ENCODE assay signal across 15 cellular contexts in genomic region chr7:22842383-22842903, GRCh38. TPM values are rescaled to one million over a fixed set of nuclear protein-coding genes. Genes with fewer than 3 reads are reported as not detected.
A peak's percentile ranks its signal among the peaks of the same experiment; 100 is the strongest.
DNase-seq lines count a peak whose midpoint lies in the region; FAIRE-seq and TF ChIP-seq lines count a peak whose summit lies in the region.
"Had no signal": no experiment of that assay in that cellular context is flagged by ENCODE, and none has a peak within 500 bp of the region (broad histone marks: within the 10 kb centered on the region; RNA-seq: fewer than 3 reads in every experiment).

No MANE protein-coding gene starts in this region.

- intact Hi-C loops in CD14-positive monocyte (cut with micrococcal nuclease): no loop called here

- peak overlapping the region in 2 of 5 experiments; percentile 21 to 31 for H3K4me3 Mint-ChIP-seq in brain
- H3K4me3 Mint-ChIP-seq in CD14-positive monocyte: no peak overlapping the region
- H3K4me3 Mint-ChIP-seq: activated CD4-positive, alpha-beta T cell treated with anti-CD3 and anti-CD28 coated beads, Interleukin-2, amount 10 ng/mL, durations not matched to agents 24 days and 14 days; activated naive CD4-positive, alpha-beta T cell treated with anti-CD3 and anti-CD28 coated beads for 36 hours; mesothelial cell of epicardium; T-cell had no signal

- H3K27me3 Mint-ChIP-seq in brain (peaks cover 4% of the 10 kb centered on the region), CD14-positive monocyte (ENCODE audit: low read depth in 3 of 3) (peaks cover 4 to 10% (median 7%) of the 10 kb centered on the region in 3 donors)

- H3K9ac ChIP-seq in HUES6 (ENCODE audit: low read length): peak overlapping the region; percentile 17

- H3K36me3 Mint-ChIP-seq in brain (no peaks in the 10 kb centered on the region), CD14-positive monocyte (no peaks in the 10 kb centered on the region)
- H3K36me3 Mint-ChIP-seq: mesothelial cell of epicardium, T-cell had no signal

- no peaks in the 10 kb centered on the region for H3K27me3 ChIP-seq in HUES6 (ENCODE audit: control insufficient read depth, insufficient read depth, low read length)
- H3K27me3 ChIP-seq in layer of hippocampus (ENCODE audit: control insufficient read depth, insufficient read depth, low read length): no peaks in the 10 kb centered on the region
- H3K27me3 ChIP-seq in small intestine (ENCODE audit: control insufficient read depth in 2 of 2, insufficient read depth in 2 of 2, low read length in 2 of 2): no peaks in the 10 kb centered on the region

- DNase-seq in small intestine (peak; percentile 42), CD14-positive monocyte (ENCODE audit: low spot score) (no peak), SKM-1 treated with dmso at 0.1 percent for 144 hours (lab: John Stamatoyannopoulos, UW; ENCODE audit: unreplicated experiment) (no peak), NCI-H524 treated with DMSO at 0.1 percent for 48 hours (lab: John Stamatoyannopoulos, UW) (no peak), NCI-H82 treated with DMSO at 0.1 percent for 48 hours (lab: John Stamatoyannopoulos, UW; ENCODE audit: unreplicated experiment) (no peak)
- DNase-seq: activated CD4-positive, alpha-beta T cell treated with anti-CD3 and anti-CD28 coated beads, Interleukin-2, amount 10 ng/mL, durations not matched to agents 24 days and 14 days; activated naive CD4-positive, alpha-beta T cell treated with anti-CD3 and anti-CD28 coated beads for 36 hours; cortex of kidney; NCI-H526 treated with DMSO at 0.1 percent for 48 hours; T-cell had no signal

- no peak overlapping the region for H3K4me3 ChIP-seq in HUES6 (ENCODE audit: low read depth, low read length)
- H3K4me3 ChIP-seq in small intestine (ENCODE audit: low read depth in 1 of 2, low read length in 2 of 2): no peak overlapping the region
- H3K4me3 ChIP-seq: GM12878 had no signal

- no peak for TF ChIP-seq CTCF in brain (conservative IDR thresholded peaks at IDR 0.05)
- TF ChIP-seq CTCF in CD14-positive monocyte (IDR thresholded peaks at IDR 0.05): no peak

- H3K36me3 ChIP-seq in HUES6 (ENCODE audit: control insufficient read depth, insufficient read depth, low read length) (no peaks in the 10 kb centered on the region), small intestine (ENCODE audit: control insufficient read depth in 2 of 2, insufficient read depth in 2 of 2, low read length in 2 of 2) (no peaks in the 10 kb centered on the region)

- H3K9me3 Mint-ChIP-seq in brain (peaks cover 0 to 11% (median 8%) of the 10 kb centered on the region in 5 experiments), CD14-positive monocyte (peaks cover 0 to 2% (median 0%) of the 10 kb centered on the region in 7 donors)
- H3K9me3 Mint-ChIP-seq: activated CD4-positive, alpha-beta T cell treated with anti-CD3 and anti-CD28 coated beads, Interleukin-2, amount 10 ng/mL, durations not matched to agents 24 days and 14 days; activated naive CD4-positive, alpha-beta T cell treated with anti-CD3 and anti-CD28 coated beads for 36 hours; mesothelial cell of epicardium; T-cell had no signal

- H3K27ac ChIP-seq in HUES6 (ENCODE audit: low read depth, low read length) (peak overlapping the region; percentile 59), layer of hippocampus (ENCODE audit: low read depth, low read length) (peak overlapping the region; percentile 88), small intestine (ENCODE audit: low read depth in 1 of 2, low read length in 1 of 2) (peak overlapping the region in 1 of 2 donors; percentile 52)

- H3K9me3 ChIP-seq in HUES6 (ENCODE audit: control insufficient read depth, insufficient read depth, low read depth, low read length) (peaks cover 5% of the 10 kb centered on the region), small intestine (ENCODE audit: control insufficient read depth, low read depth) (no peaks in the 10 kb centered on the region)

- H3K4me1 ChIP-seq in HUES6 (ENCODE audit: control insufficient read depth, insufficient read depth, low read length) (peaks cover 14% of the 10 kb centered on the region), small intestine (ENCODE audit: control insufficient read depth in 2 of 2, insufficient read depth in 1 of 2, low read depth in 1 of 2, low read length in 1 of 2) (no peaks in the 10 kb centered on the region)

- FAIRE-seq in small intestine (lab: Jason Lieb, UNC): no peak
- FAIRE-seq: GM12878 had no signal

- peak overlapping the region; percentile 74 to 94 (median 91) for H3K27ac Mint-ChIP-seq in brain
- H3K27ac Mint-ChIP-seq in CD14-positive monocyte: no peak overlapping the region
- H3K27ac Mint-ChIP-seq: activated CD4-positive, alpha-beta T cell treated with anti-CD3 and anti-CD28 coated beads, Interleukin-2, amount 10 ng/mL, durations not matched to agents 24 days and 14 days; activated naive CD4-positive, alpha-beta T cell treated with anti-CD3 and anti-CD28 coated beads for 36 hours; mesothelial cell of epicardium; T-cell had no signal

- 36 to 55% (median 49%) methylated on average over 6 of the region's 6 CpGs for WGBS in small intestine, 3 donors

- H3K4me1 Mint-ChIP-seq in brain: peaks cover 28% of the 10 kb centered on the region
- H3K4me1 Mint-ChIP-seq in CD14-positive monocyte: no peaks in the 10 kb centered on the region
- H3K4me1 Mint-ChIP-seq: T-cell had no signal

RNA-seq across cellular contexts. Expression of gene TOMM7, which starts 19.8 kb away (rescaled TPM):
- polyA plus RNA-seq in brain (ENCODE audit: insufficient read depth, low read depth, low replicate concordance): 836 TPM
- polyA plus RNA-seq in small intestine: 100 to 1,000 TPM; 270 to 423 (median 357) TPM
- polyA plus RNA-seq in CD14-positive monocyte: 100 to 1,000 TPM in 1 of 2 donors, 10 to 100 TPM in 1; 93.3 to 111 TPM

Comparison
In these comparisons a context has a peak if more than half of its experiments do, and no peak if none do; other contexts are left out.
1. H3K27ac Mint-ChIP-seq: peak in brain (5 of 5); none in CD14-positive monocyte (0 of 7).